Comparison of ENCODE assay signal across 1 cellular context in the genomic region with DNA sequence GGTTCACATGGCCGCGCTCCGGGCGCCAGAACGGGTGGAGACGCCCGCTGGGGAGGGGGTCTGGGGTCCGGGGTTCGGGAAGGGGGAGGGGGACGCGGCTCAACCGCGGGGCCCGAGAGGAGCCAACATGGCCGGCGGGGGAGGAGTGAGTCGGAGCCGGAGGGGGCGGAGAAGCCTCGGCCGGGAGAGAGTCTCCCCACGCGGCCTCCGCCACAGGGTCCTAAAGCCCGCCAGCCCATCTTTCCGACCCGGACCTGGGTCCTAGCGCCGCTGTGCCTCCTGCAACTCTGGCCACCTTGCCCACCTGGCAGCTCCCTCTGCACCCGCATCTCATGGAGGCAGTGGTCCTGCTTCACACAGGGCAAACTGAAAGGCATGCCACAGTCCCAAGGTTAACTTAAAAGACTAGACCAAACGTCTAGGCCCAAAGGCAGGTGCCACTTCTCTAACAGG.
TF ChIP-seq lines count a peak whose summit lies in the region.

BAZ2A (minus strand) TSS at position 147 of the 453 bp plus-strand sequence. CDS start 12,796 bp downstream, outside the sequence.

TF ChIP-seq in HEK293, 187 proteins besides CTCF, POLR2A, EP300 and RAD21 (continued from another document and continues in another):
- 0 out of 2 replicates have a peak, but pooled peaks have one; percentile 25 for TF ChIP-seq ZNF785 (tag by site-specific recombination; IDR thresholded peaks at IDR 0.05)
- peak; percentile 83 for TF ChIP-seq ZXDB (tag by site-specific recombination; IDR thresholded peaks at IDR 0.05)
- no peak for TF ChIP-seq SETDB1 (IDR thresholded peaks at IDR 0.05; ENCODE audit: insufficient read length, low read length)
- no peak for TF ChIP-seq MEIS1 (CRISPR knock-in tag; IDR thresholded peaks at IDR 0.05; ENCODE audit: borderline replicate concordance)
- TF ChIP-seq ZNF266 (tag by site-specific recombination; IDR thresholded peaks at IDR 0.05; ENCODE audit: low read depth) = no peak
- TF ChIP-seq ZNF776 (tag by site-specific recombination; IDR thresholded peaks at IDR 0.05; ENCODE audit: borderline replicate concordance) = no peak
- TF ChIP-seq ZNF510 (tag by site-specific recombination; IDR thresholded peaks at IDR 0.05; ENCODE audit: insufficient replicate concordance) = no peak
- peak; percentile 41; the same call in 1 of the 2 replicates for TF ChIP-seq YY2 (tag by site-specific recombination; IDR thresholded peaks at IDR 0.05)
- TF ChIP-seq, protein P1, sequence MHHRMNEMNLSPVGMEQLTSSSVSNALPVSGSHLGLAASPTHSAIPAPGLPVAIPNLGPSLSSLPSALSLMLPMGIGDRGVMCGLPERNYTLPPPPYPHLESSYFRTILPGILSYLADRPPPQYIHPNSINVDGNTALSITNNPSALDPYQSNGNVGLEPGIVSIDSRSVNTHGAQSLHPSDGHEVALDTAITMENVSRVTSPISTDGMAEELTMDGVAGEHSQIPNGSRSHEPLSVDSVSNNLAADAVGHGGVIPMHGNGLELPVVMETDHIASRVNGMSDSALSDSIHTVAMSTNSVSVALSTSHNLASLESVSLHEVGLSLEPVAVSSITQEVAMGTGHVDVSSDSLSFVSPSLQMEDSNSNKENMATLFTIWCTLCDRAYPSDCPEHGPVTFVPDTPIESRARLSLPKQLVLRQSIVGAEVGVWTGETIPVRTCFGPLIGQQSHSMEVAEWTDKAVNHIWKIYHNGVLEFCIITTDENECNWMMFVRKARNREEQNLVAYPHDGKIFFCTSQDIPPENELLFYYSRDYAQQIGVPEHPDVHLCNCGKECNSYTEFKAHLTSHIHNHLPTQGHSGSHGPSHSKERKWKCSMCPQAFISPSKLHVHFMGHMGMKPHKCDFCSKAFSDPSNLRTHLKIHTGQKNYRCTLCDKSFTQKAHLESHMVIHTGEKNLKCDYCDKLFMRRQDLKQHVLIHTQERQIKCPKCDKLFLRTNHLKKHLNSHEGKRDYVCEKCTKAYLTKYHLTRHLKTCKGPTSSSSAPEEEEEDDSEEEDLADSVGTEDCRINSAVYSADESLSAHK (tag by site-specific recombination; IDR thresholded peaks at IDR 0.05) = 0 out of 2 replicates have a peak, but pooled peaks have one; percentile 33
- TF ChIP-seq ZNF560 (tag by site-specific recombination; IDR thresholded peaks at IDR 0.05; ENCODE audit: borderline replicate concordance) = no peak
- TF ChIP-seq, protein P2, sequence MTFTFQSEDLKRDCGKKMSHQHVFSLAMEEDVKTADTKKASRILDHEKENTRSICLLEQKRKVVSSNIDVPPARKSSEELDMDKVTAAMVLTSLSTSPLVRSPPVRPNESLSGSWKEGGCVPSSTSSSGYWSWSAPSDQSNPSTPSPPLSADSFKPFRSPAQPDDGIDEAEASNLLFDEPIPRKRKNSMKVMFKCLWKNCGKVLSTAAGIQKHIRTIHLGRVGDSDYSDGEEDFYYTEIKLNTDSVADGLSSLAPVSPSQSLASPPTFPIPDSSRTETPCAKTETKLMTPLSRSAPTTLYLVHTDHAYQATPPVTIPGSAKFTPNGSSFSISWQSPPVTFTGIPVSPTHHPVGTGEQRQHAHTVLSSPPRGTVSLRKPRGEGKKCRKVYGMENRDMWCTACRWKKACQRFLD (tag by site-specific recombination; IDR thresholded peaks at IDR 0.05) = no peak
- 0 out of 2 replicates have a peak, but pooled peaks have one; percentile 18 for TF ChIP-seq ZBTB20 (tag by site-specific recombination; IDR thresholded peaks at IDR 0.05)
- TF ChIP-seq, protein P3, sequence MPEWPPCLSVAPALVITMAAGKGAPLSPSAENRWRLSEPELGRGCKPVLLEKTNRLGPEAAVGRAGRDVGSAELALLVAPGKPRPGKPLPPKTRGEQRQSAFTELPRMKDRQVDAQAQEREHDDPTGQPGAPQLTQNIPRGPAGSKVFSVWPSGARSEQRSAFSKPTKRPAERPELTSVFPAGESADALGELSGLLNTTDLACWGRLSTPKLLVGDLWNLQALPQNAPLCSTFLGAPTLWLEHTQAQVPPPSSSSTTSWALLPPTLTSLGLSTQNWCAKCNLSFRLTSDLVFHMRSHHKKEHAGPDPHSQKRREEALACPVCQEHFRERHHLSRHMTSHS (tag by site-specific recombination; IDR thresholded peaks at IDR 0.05) = no peak
- TF ChIP-seq ZBTB7A (tag by site-specific recombination; IDR thresholded peaks at IDR 0.05; ENCODE audit: low read depth) = peak; percentile 85; the same call in 1 of the 2 replicates
- TF ChIP-seq OVOL3 (tag by site-specific recombination; IDR thresholded peaks at IDR 0.05) = no peak
- no peak for TF ChIP-seq ZNF791 (tag by site-specific recombination; IDR thresholded peaks at IDR 0.05)
- no peak for TF ChIP-seq RBAK (tag by site-specific recombination; IDR thresholded peaks at IDR 0.05)
- TF ChIP-seq, protein P4, sequence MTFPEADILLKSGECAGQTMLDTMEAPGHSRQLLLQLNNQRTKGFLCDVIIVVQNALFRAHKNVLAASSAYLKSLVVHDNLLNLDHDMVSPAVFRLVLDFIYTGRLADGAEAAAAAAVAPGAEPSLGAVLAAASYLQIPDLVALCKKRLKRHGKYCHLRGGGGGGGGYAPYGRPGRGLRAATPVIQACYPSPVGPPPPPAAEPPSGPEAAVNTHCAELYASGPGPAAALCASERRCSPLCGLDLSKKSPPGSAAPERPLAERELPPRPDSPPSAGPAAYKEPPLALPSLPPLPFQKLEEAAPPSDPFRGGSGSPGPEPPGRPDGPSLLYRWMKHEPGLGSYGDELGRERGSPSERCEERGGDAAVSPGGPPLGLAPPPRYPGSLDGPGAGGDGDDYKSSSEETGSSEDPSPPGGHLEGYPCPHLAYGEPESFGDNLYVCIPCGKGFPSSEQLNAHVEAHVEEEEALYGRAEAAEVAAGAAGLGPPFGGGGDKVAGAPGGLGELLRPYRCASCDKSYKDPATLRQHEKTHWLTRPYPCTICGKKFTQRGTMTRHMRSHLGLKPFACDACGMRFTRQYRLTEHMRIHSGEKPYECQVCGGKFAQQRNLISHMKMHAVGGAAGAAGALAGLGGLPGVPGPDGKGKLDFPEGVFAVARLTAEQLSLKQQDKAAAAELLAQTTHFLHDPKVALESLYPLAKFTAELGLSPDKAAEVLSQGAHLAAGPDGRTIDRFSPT (tag by site-specific recombination; IDR thresholded peaks at IDR 0.05) = peak; percentile 92
- TF ChIP-seq, protein P5, sequence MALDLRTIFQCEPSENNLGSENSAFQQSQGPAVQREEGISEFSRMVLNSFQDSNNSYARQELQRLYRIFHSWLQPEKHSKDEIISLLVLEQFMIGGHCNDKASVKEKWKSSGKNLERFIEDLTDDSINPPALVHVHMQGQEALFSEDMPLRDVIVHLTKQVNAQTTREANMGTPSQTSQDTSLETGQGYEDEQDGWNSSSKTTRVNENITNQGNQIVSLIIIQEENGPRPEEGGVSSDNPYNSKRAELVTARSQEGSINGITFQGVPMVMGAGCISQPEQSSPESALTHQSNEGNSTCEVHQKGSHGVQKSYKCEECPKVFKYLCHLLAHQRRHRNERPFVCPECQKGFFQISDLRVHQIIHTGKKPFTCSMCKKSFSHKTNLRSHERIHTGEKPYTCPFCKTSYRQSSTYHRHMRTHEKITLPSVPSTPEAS (tag by site-specific recombination; IDR thresholded peaks at IDR 0.05) = no peak
- TF ChIP-seq ZNF302 (tag by site-specific recombination; IDR thresholded peaks at IDR 0.05; ENCODE audit: low read depth) = no peak
- peak; percentile 31; the same call in 1 of the 2 replicates for TF ChIP-seq PRDM1 (tag by site-specific recombination; IDR thresholded peaks at IDR 0.05)
- TF ChIP-seq ZNF37A (tag by site-specific recombination; IDR thresholded peaks at IDR 0.05) = peak; percentile 77
- no peak for TF ChIP-seq ZNF354C (tag by site-specific recombination; IDR thresholded peaks at IDR 0.05; ENCODE audit: borderline replicate concordance, low read depth)
- TF ChIP-seq ZNF169 (tag by site-specific recombination; IDR thresholded peaks at IDR 0.05) = no peak
- TF ChIP-seq TRIM28 (IDR thresholded peaks at IDR 0.05; ENCODE audit: borderline replicate concordance, low read length) = no peak
- TF ChIP-seq ZNF132 (tag by site-specific recombination; IDR thresholded peaks at IDR 0.05; ENCODE audit: borderline replicate concordance) = no peak
- no peak for TF ChIP-seq ZNF596 (tag by site-specific recombination; IDR thresholded peaks at IDR 0.05)
- no peak for TF ChIP-seq ZNF777 (tag by site-specific recombination; IDR thresholded peaks at IDR 0.05; ENCODE audit: borderline replicate concordance)
- TF ChIP-seq ZFP69B (tag by site-specific recombination; IDR thresholded peaks at IDR 0.05) = peak; percentile 93
- TF ChIP-seq ZNF366 (tag by site-specific recombination; conservative IDR thresholded peaks at IDR 0.05) = 0 out of 2 replicates have a peak, but pooled peaks have one; percentile 21
- TF ChIP-seq, protein P6, sequence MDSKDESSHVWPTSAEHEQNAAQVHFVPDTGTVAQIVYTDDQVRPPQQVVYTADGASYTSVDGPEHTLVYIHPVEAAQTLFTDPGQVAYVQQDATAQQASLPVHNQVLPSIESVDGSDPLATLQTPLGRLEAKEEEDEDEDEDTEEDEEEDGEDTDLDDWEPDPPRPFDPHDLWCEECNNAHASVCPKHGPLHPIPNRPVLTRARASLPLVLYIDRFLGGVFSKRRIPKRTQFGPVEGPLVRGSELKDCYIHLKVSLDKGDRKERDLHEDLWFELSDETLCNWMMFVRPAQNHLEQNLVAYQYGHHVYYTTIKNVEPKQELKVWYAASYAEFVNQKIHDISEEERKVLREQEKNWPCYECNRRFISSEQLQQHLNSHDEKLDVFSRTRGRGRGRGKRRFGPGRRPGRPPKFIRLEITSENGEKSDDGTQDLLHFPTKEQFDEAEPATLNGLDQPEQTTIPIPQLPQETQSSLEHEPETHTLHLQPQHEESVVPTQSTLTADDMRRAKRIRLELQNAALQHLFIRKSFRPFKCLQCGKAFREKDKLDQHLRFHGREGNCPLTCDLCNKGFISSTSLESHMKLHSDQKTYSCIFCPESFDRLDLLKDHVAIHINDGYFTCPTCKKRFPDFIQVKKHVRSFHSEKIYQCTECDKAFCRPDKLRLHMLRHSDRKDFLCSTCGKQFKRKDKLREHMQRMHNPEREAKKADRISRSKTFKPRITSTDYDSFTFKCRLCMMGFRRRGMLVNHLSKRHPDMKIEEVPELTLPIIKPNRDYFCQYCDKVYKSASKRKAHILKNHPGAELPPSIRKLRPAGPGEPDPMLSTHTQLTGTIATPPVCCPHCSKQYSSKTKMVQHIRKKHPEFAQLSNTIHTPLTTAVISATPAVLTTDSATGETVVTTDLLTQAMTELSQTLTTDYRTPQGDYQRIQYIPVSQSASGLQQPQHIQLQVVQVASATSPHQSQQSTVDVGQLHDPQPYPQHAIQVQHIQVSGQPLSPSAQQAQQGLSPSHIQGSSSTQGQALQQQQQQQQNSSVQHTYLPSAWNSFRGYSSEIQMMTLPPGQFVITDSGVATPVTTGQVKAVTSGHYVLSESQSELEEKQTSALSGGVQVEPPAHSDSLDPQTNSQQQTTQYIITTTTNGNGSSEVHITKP (tag by site-specific recombination; IDR thresholded peaks at IDR 0.05) = peak; percentile 95
- TF ChIP-seq MZF1 (tag by site-specific recombination; IDR thresholded peaks at IDR 0.05; ENCODE audit: borderline replicate concordance) = no peak
- TF ChIP-seq ZFHX2 (tag by site-specific recombination; conservative IDR thresholded peaks at IDR 0.05) = peak; percentile 83
- TF ChIP-seq GLI2 (tag by site-specific recombination; IDR thresholded peaks at IDR 0.05; ENCODE audit: borderline replicate concordance, low read depth) = no peak
- 0 out of 2 replicates have a peak, but pooled peaks have one; percentile 31 for TF ChIP-seq ZNF610 (tag by site-specific recombination; IDR thresholded peaks at IDR 0.05; ENCODE audit: borderline replicate concordance)
- TF ChIP-seq BCL11B (tag by site-specific recombination; IDR thresholded peaks at IDR 0.05; ENCODE audit: low read depth) = peak; percentile 41; the same call in 1 of the 2 replicates
- no peak for TF ChIP-seq ZNF626 (tag by site-specific recombination; IDR thresholded peaks at IDR 0.05)
- TF ChIP-seq ZNF112 (tag by site-specific recombination; IDR thresholded peaks at IDR 0.05) = no peak
- TF ChIP-seq HOXD13 (CRISPR knock-in tag; IDR thresholded peaks at IDR 0.05; ENCODE audit: borderline replicate concordance) = no peak
- TF ChIP-seq ZNF214 (tag by site-specific recombination; IDR thresholded peaks at IDR 0.05; ENCODE audit: borderline replicate concordance) = no peak
- TF ChIP-seq WT1 (tag by site-specific recombination; IDR thresholded peaks at IDR 0.05) = no peak
- TF ChIP-seq ZNF792 (tag by site-specific recombination; IDR thresholded peaks at IDR 0.05) = no peak
- TF ChIP-seq, protein P7, sequence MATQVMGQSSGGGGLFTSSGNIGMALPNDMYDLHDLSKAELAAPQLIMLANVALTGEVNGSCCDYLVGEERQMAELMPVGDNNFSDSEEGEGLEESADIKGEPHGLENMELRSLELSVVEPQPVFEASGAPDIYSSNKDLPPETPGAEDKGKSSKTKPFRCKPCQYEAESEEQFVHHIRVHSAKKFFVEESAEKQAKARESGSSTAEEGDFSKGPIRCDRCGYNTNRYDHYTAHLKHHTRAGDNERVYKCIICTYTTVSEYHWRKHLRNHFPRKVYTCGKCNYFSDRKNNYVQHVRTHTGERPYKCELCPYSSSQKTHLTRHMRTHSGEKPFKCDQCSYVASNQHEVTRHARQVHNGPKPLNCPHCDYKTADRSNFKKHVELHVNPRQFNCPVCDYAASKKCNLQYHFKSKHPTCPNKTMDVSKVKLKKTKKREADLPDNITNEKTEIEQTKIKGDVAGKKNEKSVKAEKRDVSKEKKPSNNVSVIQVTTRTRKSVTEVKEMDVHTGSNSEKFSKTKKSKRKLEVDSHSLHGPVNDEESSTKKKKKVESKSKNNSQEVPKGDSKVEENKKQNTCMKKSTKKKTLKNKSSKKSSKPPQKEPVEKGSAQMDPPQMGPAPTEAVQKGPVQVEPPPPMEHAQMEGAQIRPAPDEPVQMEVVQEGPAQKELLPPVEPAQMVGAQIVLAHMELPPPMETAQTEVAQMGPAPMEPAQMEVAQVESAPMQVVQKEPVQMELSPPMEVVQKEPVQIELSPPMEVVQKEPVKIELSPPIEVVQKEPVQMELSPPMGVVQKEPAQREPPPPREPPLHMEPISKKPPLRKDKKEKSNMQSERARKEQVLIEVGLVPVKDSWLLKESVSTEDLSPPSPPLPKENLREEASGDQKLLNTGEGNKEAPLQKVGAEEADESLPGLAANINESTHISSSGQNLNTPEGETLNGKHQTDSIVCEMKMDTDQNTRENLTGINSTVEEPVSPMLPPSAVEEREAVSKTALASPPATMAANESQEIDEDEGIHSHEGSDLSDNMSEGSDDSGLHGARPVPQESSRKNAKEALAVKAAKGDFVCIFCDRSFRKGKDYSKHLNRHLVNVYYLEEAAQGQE (tag by site-specific recombination; IDR thresholded peaks at IDR 0.05) = no peak; the same call in 1 of the 2 replicates
